ENCODE assay signal across 1 cellular context in genomic region chr12:79590751-79591150, GRCh38.
TF ChIP-seq lines count a peak whose summit lies in the region.

No MANE protein-coding gene starts in this region.

TF ChIP-seq in GM23338, 12 proteins besides CTCF, POLR2A, EP300 and RAD21 (continued from another document):
- TF ChIP-seq, protein P1, sequence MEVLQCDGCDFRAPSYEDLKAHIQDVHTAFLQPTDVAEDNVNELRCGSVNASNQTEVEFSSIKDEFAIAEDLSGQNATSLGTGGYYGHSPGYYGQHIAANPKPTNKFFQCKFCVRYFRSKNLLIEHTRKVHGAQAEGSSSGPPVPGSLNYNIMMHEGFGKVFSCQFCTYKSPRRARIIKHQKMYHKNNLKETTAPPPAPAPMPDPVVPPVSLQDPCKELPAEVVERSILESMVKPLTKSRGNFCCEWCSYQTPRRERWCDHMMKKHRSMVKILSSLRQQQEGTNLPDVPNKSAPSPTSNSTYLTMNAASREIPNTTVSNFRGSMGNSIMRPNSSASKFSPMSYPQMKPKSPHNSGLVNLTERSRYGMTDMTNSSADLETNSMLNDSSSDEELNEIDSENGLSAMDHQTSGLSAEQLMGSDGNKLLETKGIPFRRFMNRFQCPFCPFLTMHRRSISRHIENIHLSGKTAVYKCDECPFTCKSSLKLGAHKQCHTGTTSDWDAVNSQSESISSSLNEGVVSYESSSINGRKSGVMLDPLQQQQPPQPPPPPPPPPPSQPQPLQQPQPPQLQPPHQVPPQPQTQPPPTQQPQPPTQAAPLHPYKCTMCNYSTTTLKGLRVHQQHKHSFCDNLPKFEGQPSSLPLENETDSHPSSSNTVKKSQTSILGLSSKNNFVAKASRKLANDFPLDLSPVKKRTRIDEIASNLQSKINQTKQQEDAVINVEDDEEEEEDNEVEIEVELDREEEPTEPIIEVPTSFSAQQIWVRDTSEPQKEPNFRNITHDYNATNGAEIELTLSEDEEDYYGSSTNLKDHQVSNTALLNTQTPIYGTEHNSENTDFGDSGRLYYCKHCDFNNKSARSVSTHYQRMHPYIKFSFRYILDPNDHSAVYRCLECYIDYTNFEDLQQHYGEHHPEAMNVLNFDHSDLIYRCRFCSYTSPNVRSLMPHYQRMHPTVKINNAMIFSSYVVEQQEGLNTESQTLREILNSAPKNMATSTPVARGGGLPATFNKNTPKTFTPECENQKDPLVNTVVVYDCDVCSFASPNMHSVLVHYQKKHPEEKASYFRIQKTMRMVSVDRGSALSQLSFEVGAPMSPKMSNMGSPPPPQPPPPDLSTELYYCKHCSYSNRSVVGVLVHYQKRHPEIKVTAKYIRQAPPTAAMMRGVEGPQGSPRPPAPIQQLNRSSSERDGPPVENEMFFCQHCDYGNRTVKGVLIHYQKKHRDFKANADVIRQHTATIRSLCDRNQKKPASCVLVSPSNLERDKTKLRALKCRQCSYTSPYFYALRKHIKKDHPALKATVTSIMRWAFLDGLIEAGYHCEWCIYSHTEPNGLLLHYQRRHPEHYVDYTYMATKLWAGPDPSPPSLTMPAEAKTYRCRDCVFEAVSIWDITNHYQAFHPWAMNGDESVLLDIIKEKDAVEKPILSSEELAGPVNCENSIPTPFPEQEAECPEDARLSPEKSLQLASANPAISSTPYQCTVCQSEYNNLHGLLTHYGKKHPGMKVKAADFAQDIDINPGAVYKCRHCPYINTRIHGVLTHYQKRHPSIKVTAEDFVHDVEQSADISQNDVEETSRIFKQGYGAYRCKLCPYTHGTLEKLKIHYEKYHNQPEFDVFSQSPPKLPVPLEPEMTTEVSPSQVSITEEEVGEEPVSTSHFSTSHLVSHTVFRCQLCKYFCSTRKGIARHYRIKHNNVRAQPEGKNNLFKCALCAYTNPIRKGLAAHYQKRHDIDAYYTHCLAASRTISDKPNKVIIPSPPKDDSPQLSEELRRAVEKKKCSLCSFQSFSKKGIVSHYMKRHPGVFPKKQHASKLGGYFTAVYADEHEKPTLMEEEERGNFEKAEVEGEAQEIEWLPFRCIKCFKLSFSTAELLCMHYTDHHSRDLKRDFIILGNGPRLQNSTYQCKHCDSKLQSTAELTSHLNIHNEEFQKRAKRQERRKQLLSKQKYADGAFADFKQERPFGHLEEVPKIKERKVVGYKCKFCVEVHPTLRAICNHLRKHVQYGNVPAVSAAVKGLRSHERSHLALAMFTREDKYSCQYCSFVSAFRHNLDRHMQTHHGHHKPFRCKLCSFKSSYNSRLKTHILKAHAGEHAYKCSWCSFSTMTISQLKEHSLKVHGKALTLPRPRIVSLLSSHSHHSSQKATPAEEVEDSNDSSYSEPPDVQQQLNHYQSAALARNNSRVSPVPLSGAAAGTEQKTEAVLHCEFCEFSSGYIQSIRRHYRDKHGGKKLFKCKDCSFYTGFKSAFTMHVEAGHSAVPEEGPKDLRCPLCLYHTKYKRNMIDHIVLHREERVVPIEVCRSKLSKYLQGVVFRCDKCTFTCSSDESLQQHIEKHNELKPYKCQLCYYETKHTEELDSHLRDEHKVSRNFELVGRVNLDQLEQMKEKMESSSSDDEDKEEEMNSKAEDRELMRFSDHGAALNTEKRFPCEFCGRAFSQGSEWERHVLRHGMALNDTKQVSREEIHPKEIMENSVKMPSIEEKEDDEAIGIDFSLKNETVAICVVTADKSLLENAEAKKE (CRISPR knock-in tag; IDR thresholded peaks at IDR 0.05): no peak
- TF ChIP-seq EZH2phosphoT487 (IDR thresholded peaks at IDR 0.05; ENCODE audit: unreplicated experiment) (no peak), POLR2AphosphoS5 (IDR thresholded peaks at IDR 0.05; ENCODE audit: low read depth) (no peak), EZH2 (IDR thresholded peaks at IDR 0.05; ENCODE audit: low read depth, unreplicated experiment) (no peak), CREB1 (CRISPR knock-in tag; IDR thresholded peaks at IDR 0.05; ENCODE audit: low read depth) (no peak)
- TF ChIP-seq, protein P2, sequence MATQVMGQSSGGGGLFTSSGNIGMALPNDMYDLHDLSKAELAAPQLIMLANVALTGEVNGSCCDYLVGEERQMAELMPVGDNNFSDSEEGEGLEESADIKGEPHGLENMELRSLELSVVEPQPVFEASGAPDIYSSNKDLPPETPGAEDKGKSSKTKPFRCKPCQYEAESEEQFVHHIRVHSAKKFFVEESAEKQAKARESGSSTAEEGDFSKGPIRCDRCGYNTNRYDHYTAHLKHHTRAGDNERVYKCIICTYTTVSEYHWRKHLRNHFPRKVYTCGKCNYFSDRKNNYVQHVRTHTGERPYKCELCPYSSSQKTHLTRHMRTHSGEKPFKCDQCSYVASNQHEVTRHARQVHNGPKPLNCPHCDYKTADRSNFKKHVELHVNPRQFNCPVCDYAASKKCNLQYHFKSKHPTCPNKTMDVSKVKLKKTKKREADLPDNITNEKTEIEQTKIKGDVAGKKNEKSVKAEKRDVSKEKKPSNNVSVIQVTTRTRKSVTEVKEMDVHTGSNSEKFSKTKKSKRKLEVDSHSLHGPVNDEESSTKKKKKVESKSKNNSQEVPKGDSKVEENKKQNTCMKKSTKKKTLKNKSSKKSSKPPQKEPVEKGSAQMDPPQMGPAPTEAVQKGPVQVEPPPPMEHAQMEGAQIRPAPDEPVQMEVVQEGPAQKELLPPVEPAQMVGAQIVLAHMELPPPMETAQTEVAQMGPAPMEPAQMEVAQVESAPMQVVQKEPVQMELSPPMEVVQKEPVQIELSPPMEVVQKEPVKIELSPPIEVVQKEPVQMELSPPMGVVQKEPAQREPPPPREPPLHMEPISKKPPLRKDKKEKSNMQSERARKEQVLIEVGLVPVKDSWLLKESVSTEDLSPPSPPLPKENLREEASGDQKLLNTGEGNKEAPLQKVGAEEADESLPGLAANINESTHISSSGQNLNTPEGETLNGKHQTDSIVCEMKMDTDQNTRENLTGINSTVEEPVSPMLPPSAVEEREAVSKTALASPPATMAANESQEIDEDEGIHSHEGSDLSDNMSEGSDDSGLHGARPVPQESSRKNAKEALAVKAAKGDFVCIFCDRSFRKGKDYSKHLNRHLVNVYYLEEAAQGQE (IDR thresholded peaks at IDR 0.05; ENCODE audit: unreplicated experiment): no peak
